ENCODE assay signal across 6 cellular contexts in genomic region chr13:101998129-101998528, GRCh38.
"Had no signal": no experiment of that assay in that cellular context is flagged by ENCODE, and none has a peak within 500 bp of the region (broad histone marks: within the 10 kb centered on the region; RNA-seq: fewer than 3 reads in every experiment).

No MANE protein-coding gene starts in this region.

- H3K27ac ChIP-seq: HL-60 had no signal

- H3K4me3 ChIP-seq: K562 had no signal

- DNase-seq: IMR-90, KBM-7, KG1 had no signal

- ATAC-seq: HepG2, K562 had no signal
